10 cellular contexts compared by ENCODE assay signal in genomic region chr16:68776821-68777485, GRCh38. TPM values are rescaled to one million over a fixed set of nuclear protein-coding genes. Genes with fewer than 3 reads are reported as not detected.
DNase-seq lines count a peak whose midpoint lies in the region; ATAC-seq and TF ChIP-seq lines count a peak whose summit lies in the region.
"Had no signal": no experiment of that assay in that cellular context is flagged by ENCODE, and none has a peak within 500 bp of the region (broad histone marks: within the 10 kb centered on the region; RNA-seq: fewer than 3 reads in every experiment).

No MANE protein-coding gene starts in this region.

- H3K27ac Mint-ChIP-seq in activated CD4-positive, alpha-beta T cell treated with anti-CD3 and anti-CD28 coated beads, Interleukin-2, amount 10 ng/mL, durations not matched to agents 7 days and 5 days: peak overlapping the region; percentile 43
- peak overlapping the region; percentile 14 for H3K27ac Mint-ChIP-seq in activated CD8-positive, alpha-beta T cell treated with anti-CD3 and anti-CD28 coated beads, Interleukin-2, amount 10 ng/mL, durations not matched to agents 7 days and 5 days
- no peak overlapping the region for H3K27ac Mint-ChIP-seq in stimulated activated naive B cell treated with anti-CD40 and anti-IgM and Interleukin-4, amounts not matched to agents 10 μg/mL and 1 μg/mL and 100 μg/mL, for 72 hours

- no peaks in the 10 kb centered on the region for H3K36me3 ChIP-seq in WERI-Rb-1
- H3K36me3 ChIP-seq: tibial nerve had no signal

- no peaks in the 10 kb centered on the region for H3K9me3 Mint-ChIP-seq in activated CD4-positive, alpha-beta T cell treated with anti-CD3 and anti-CD28 coated beads, Interleukin-2, amount 10 ng/mL, durations not matched to agents 7 days and 5 days
- H3K9me3 Mint-ChIP-seq in activated CD8-positive, alpha-beta T cell treated with anti-CD3 and anti-CD28 coated beads, Interleukin-2, amount 10 ng/mL, durations not matched to agents 7 days and 5 days (ENCODE audit: insufficient read depth): no peaks in the 10 kb centered on the region
- no peaks in the 10 kb centered on the region for H3K9me3 Mint-ChIP-seq in stimulated activated naive B cell treated with anti-CD40 and anti-IgM and Interleukin-4, amounts not matched to agents 10 μg/mL and 1 μg/mL and 100 μg/mL, for 72 hours

- H3K4me1 Mint-ChIP-seq in activated CD4-positive, alpha-beta T cell treated with anti-CD3 and anti-CD28 coated beads, Interleukin-2, amount 10 ng/mL, durations not matched to agents 7 days and 5 days: peaks cover 25% of the 10 kb centered on the region
- H3K4me1 Mint-ChIP-seq in activated CD8-positive, alpha-beta T cell treated with anti-CD3 and anti-CD28 coated beads, Interleukin-2, amount 10 ng/mL, durations not matched to agents 7 days and 5 days (ENCODE audit: low read depth): peaks cover 17% of the 10 kb centered on the region
- H3K4me1 Mint-ChIP-seq in stimulated activated naive B cell treated with anti-CD40 and anti-IgM and Interleukin-4, amounts not matched to agents 10 μg/mL and 1 μg/mL and 100 μg/mL, for 72 hours: peaks cover 2 to 3% of the 10 kb centered on the region in 2 donors

- TF ChIP-seq CTCF in WERI-Rb-1 (IDR thresholded peaks at IDR 0.05; ENCODE audit: low read depth, low read length): no peak

- H3K27me3 Mint-ChIP-seq in activated CD4-positive, alpha-beta T cell treated with anti-CD3 and anti-CD28 coated beads, Interleukin-2, amount 10 ng/mL, durations not matched to agents 7 days and 5 days: peaks cover 22% of the 10 kb centered on the region
- H3K27me3 Mint-ChIP-seq in activated CD8-positive, alpha-beta T cell treated with anti-CD3 and anti-CD28 coated beads, Interleukin-2, amount 10 ng/mL, durations not matched to agents 7 days and 5 days (ENCODE audit: low read depth): peaks cover 37% of the 10 kb centered on the region
- H3K27me3 Mint-ChIP-seq in stimulated activated naive B cell treated with anti-CD40 and anti-IgM and Interleukin-4, amounts not matched to agents 10 μg/mL and 1 μg/mL and 100 μg/mL, for 72 hours: peaks cover 0 to 4% of the 10 kb centered on the region in 2 donors

- H3K9me3 ChIP-seq in WERI-Rb-1 (ENCODE audit: severe bottlenecking): peaks cover 5% of the 10 kb centered on the region
- H3K9me3 ChIP-seq: tibial nerve had no signal

- no peaks in the 10 kb centered on the region for H3K36me3 Mint-ChIP-seq in activated CD4-positive, alpha-beta T cell treated with anti-CD3 and anti-CD28 coated beads, Interleukin-2, amount 10 ng/mL, durations not matched to agents 7 days and 5 days (ENCODE audit: low read depth)
- H3K36me3 Mint-ChIP-seq in activated CD8-positive, alpha-beta T cell treated with anti-CD3 and anti-CD28 coated beads, Interleukin-2, amount 10 ng/mL, durations not matched to agents 7 days and 5 days (ENCODE audit: low read depth): no peaks in the 10 kb centered on the region
- H3K36me3 Mint-ChIP-seq in stimulated activated naive B cell treated with anti-CD40 and anti-IgM and Interleukin-4, amounts not matched to agents 10 μg/mL and 1 μg/mL and 100 μg/mL, for 72 hours: no peaks in the 10 kb centered on the region

- CTCF ChIA-PET in activated CD4-positive, alpha-beta T cell treated with anti-CD3 and anti-CD28 coated beads, Interleukin-2, amount 10 ng/mL, durations not matched to agents 7 days and 5 days (lab: Charles Lee): interaction anchor here (0.6 to 1.7 kb wide), 5 partner anchors 12 to 249 kb away, joined by 3 to 5 read pairs (median 4); no protein-coding TSS in a partner anchor
- CTCF ChIA-PET in activated CD8-positive, alpha-beta T cell treated with anti-CD3 and anti-CD28 coated beads, Interleukin-2, amount 10 ng/mL, durations not matched to agents 7 days and 5 days (lab: Charles Lee): interaction anchor here (0.6 to 0.9 kb wide), 2 partner anchors 9 to 14 kb away, joined by 3 read pairs; no protein-coding TSS in a partner anchor

- DNase-seq in activated CD4-positive, alpha-beta T cell treated with anti-CD3 and anti-CD28 coated beads, Interleukin-2, amount 10 ng/mL, durations not matched to agents 7 days and 5 days: peak; percentile 71
- no peak for DNase-seq in activated CD4-positive, alpha-beta T cell treated with anti-CD3 and anti-CD28 coated beads, Interleukin-2, amount 50 U/mL, for 1 hour
- peak; percentile 81 for DNase-seq in activated CD8-positive, alpha-beta T cell treated with anti-CD3 and anti-CD28 coated beads, Interleukin-2, amount 10 ng/mL, durations not matched to agents 7 days and 5 days
- no peak for DNase-seq in stimulated activated naive B cell treated with anti-CD40 and anti-IgM and Interleukin-4, amounts not matched to agents 10 μg/mL and 1 μg/mL and 100 μg/mL, for 72 hours
- DNase-seq in WERI-Rb-1: no peak
- no peak for DNase-seq in EL
- DNase-seq in stimulated activated CD4-positive, alpha-beta T cell treated with anti-CD3 and anti-CD28 coated beads, Interleukin-15, amount 100 ng/mL, for 24 hours: no peak

- H3K27ac ChIP-seq in WERI-Rb-1: no peak overlapping the region

- H3K27me3 ChIP-seq in WERI-Rb-1 (ENCODE audit: insufficient read depth, low read depth, severe bottlenecking): no peaks in the 10 kb centered on the region
- H3K27me3 ChIP-seq: tibial nerve had no signal

- POLR2A ChIA-PET in activated CD4-positive, alpha-beta T cell treated with anti-CD3 and anti-CD28 coated beads, Interleukin-2, amount 10 ng/mL, durations not matched to agents 7 days and 5 days (lab: Charles Lee): no interaction called here
- POLR2A ChIA-PET in activated CD8-positive, alpha-beta T cell treated with anti-CD3 and anti-CD28 coated beads, Interleukin-2, amount 10 ng/mL, durations not matched to agents 7 days and 5 days (lab: Charles Lee): interaction anchor here (1.5 kb wide), 1 partner anchor 20 kb away, joined by 6 read pairs; no protein-coding TSS in a partner anchor

- H3K4me3 ChIP-seq in WERI-Rb-1 (ENCODE audit: low read depth, low read length): no peak overlapping the region
- H3K4me3 ChIP-seq: tibial nerve had no signal

- ATAC-seq in HG02981 (IDR thresholded peaks at IDR 0.05; ENCODE audit: unreplicated experiment): peak; percentile 78
- ATAC-seq in activated CD8-positive, alpha-beta T cell treated with anti-CD3 and anti-CD28 coated beads, Interleukin-2, amount 10 ng/mL, durations not matched to agents 7 days and 5 days: peak; percentile 91
- ATAC-seq in stimulated activated naive B cell treated with anti-CD40 and anti-IgM and Interleukin-4, amounts not matched to agents 10 μg/mL and 1 μg/mL and 100 μg/mL, for 72 hours (replicated peaks): peak; percentile 20 to 42
- ATAC-seq: SK-N-SH treated with all-trans-retinoic acid at 6 μM for 48 hours had no signal

- H3K4me3 Mint-ChIP-seq in activated CD4-positive, alpha-beta T cell treated with anti-CD3 and anti-CD28 coated beads, Interleukin-2, amount 10 ng/mL, durations not matched to agents 7 days and 5 days: no peak overlapping the region
- no peak overlapping the region for H3K4me3 Mint-ChIP-seq in activated CD8-positive, alpha-beta T cell treated with anti-CD3 and anti-CD28 coated beads, Interleukin-2, amount 10 ng/mL, durations not matched to agents 7 days and 5 days
- H3K4me3 Mint-ChIP-seq in stimulated activated naive B cell treated with anti-CD40 and anti-IgM and Interleukin-4, amounts not matched to agents 10 μg/mL and 1 μg/mL and 100 μg/mL, for 72 hours: no peak overlapping the region

RNA-seq across cellular contexts. Expression of gene CDH1, which starts 39.9 kb away (rescaled TPM):
- total RNA-seq in activated CD4-positive, alpha-beta T cell treated with anti-CD3 and anti-CD28 coated beads, Interleukin-2, amount 10 ng/mL, durations not matched to agents 7 days and 5 days: under 1 TPM; 0.06 to 0.69 TPM
- total RNA-seq in activated CD8-positive, alpha-beta T cell treated with anti-CD3 and anti-CD28 coated beads, Interleukin-2, amount 10 ng/mL, durations not matched to agents 7 days and 5 days: not detected

Comparison
In these comparisons a context has a peak if more than half of its experiments do, and no peak if none do; other contexts are left out.
1. DNase-seq: peak in activated CD4-positive, alpha-beta T cell treated with anti-CD3 and anti-CD28 coated beads, Interleukin-2, amount 10 ng/mL, durations not matched to agents 7 days and 5 days (single experiment) and activated CD8-positive, alpha-beta T cell treated with anti-CD3 and anti-CD28 coated beads, Interleukin-2, amount 10 ng/mL, durations not matched to agents 7 days and 5 days (single experiment); none in activated CD4-positive, alpha-beta T cell treated with anti-CD3 and anti-CD28 coated beads, Interleukin-2, amount 50 U/mL, for 1 hour (single experiment), stimulated activated naive B cell treated with anti-CD40 and anti-IgM and Interleukin-4, amounts not matched to agents 10 μg/mL and 1 μg/mL and 100 μg/mL, for 72 hours (single experiment), WERI-Rb-1 (single experiment), EL (single experiment) and stimulated activated CD4-positive, alpha-beta T cell treated with anti-CD3 and anti-CD28 coated beads, Interleukin-15, amount 100 ng/mL, for 24 hours (single experiment).
2. ATAC-seq: peak in every context shown above with its lines; median percentile 91 in activated CD8-positive, alpha-beta T cell treated with anti-CD3 and anti-CD28 coated beads, Interleukin-2, amount 10 ng/mL, durations not matched to agents 7 days and 5 days; 78 in HG02981; 31 in stimulated activated naive B cell treated with anti-CD40 and anti-IgM and Interleukin-4, amounts not matched to agents 10 μg/mL and 1 μg/mL and 100 μg/mL, for 72 hours.